In genomic region chr11:31096191-31096590, GRCh38 we compare ENCODE assay signal across 18 cellular contexts.
"Had no signal": no experiment of that assay in that cellular context is flagged by ENCODE, and none has a peak within 500 bp of the region (broad histone marks: within the 10 kb centered on the region; RNA-seq: fewer than 3 reads in every experiment).

No MANE protein-coding gene starts in this region.

- ATAC-seq: effector memory CD8-positive, alpha-beta T cell; gastrocnemius medialis; heart right ventricle; left cardiac atrium; lower lobe of right lung; natural killer cell had no signal

- DNase-seq: effector memory CD8-positive, alpha-beta T cell; gastrocnemius medialis; heart right ventricle; hypothalamus; islet precursor cell; left cardiac atrium; left ventricle myocardium inferior; lower lobe of right lung; natural killer cell; posterior cingulate gyrus; sigmoid colon; stimulated activated naive CD4-positive, alpha-beta T cell; stomach; substantia nigra; trophoblast cell had no signal

- H3K36me3 ChIP-seq: esophagus muscularis mucosa, gastrocnemius medialis, heart right ventricle, left ventricle myocardium inferior, lower lobe of right lung, right atrium auricular region, sigmoid colon, stomach had no signal

- H3K27me3 ChIP-seq: esophagus muscularis mucosa, gastrocnemius medialis, heart right ventricle, right atrium auricular region, sigmoid colon, stomach had no signal

- H3K4me3 ChIP-seq: esophagus muscularis mucosa, gastrocnemius medialis, heart right ventricle, left ventricle myocardium inferior, lower lobe of right lung, right atrium auricular region, sigmoid colon, skin epidermis, stomach had no signal

- H3K9me3 ChIP-seq: esophagus muscularis mucosa, gastrocnemius medialis, heart right ventricle, left ventricle myocardium inferior, lower lobe of right lung, right atrium auricular region, sigmoid colon, stomach had no signal
